Comparison of ENCODE assay signal across 29 cellular contexts in genomic region chr15:68896178-68896577, GRCh38. TPM values are rescaled to one million over a fixed set of nuclear protein-coding genes. Genes with fewer than 3 reads are reported as not detected.
"Had no signal": no experiment of that assay in that cellular context is flagged by ENCODE, and none has a peak within 500 bp of the region (broad histone marks: within the 10 kb centered on the region; RNA-seq: fewer than 3 reads in every experiment).

No MANE protein-coding gene starts in this region.

- DNase-seq: colonic mucosa; cortex of kidney; dermis blood vessel endothelial cell; dorsolateral prefrontal cortex; effector CD4-positive, alpha-beta T cell; effector CD8-positive, alpha-beta T cell; effector memory CD4-positive, alpha-beta T cell; effector memory CD8-positive, alpha-beta T cell; endodermal cell; erythroblast; esophagus squamous epithelium; foreskin fibroblast; foreskin keratinocyte; foreskin melanocyte; gastrocnemius medialis; glutamatergic neuron; head of caudate nucleus; heart left ventricle; heart right ventricle had no signal

- H3K9me3 Mint-ChIP-seq: dendritic cell treated with granulocyte-macrophage colony-stimulating factor and Interleukin-4, amounts not matched to agents 40 ng/mL and 50 ng/mL, for 4 days; effector memory CD8-positive, alpha-beta T cell; endodermal cell had no signal

- ATAC-seq: effector memory CD8-positive, alpha-beta T cell; esophagus mucosa; foreskin keratinocyte; gastrocnemius medialis; gastroesophageal sphincter; heart left ventricle; heart right ventricle had no signal

- H3K4me1 Mint-ChIP-seq: endodermal cell had no signal

- H3K4me3 ChIP-seq: colonic mucosa, coronary artery, dorsolateral prefrontal cortex, esophagus muscularis mucosa, esophagus squamous epithelium, gastrocnemius medialis, gastroesophageal sphincter, heart left ventricle, heart right ventricle had no signal

- H3K4me3 Mint-ChIP-seq: dendritic cell treated with granulocyte-macrophage colony-stimulating factor and Interleukin-4, amounts not matched to agents 40 ng/mL and 50 ng/mL, for 4 days; effector memory CD8-positive, alpha-beta T cell; endodermal cell had no signal

- FAIRE-seq: colon, endometrium, endothelial cell of umbilical vein, frontal cortex had no signal

- H3K36me3 ChIP-seq: colonic mucosa, esophagus muscularis mucosa, esophagus squamous epithelium, gastrocnemius medialis, gastroesophageal sphincter, heart left ventricle, heart right ventricle had no signal

- H3K9me3 ChIP-seq: colonic mucosa, esophagus muscularis mucosa, esophagus squamous epithelium, gastrocnemius medialis, gastroesophageal sphincter, heart left ventricle, heart right ventricle had no signal

- H3K27ac ChIP-seq: colonic mucosa, coronary artery, dorsolateral prefrontal cortex, epithelial cell of prostate, esophagus muscularis mucosa, esophagus squamous epithelium, foreskin keratinocyte, gastrocnemius medialis, gastroesophageal sphincter, heart left ventricle, heart right ventricle had no signal

- H3K4me1 ChIP-seq: colonic mucosa, esophagus muscularis mucosa, esophagus squamous epithelium, foreskin keratinocyte, gastrocnemius medialis, gastroesophageal sphincter, heart left ventricle, heart right ventricle had no signal

- H3K27ac Mint-ChIP-seq: dendritic cell treated with granulocyte-macrophage colony-stimulating factor and Interleukin-4, amounts not matched to agents 40 ng/mL and 50 ng/mL, for 4 days; effector memory CD8-positive, alpha-beta T cell; endodermal cell had no signal

- H3K27me3 ChIP-seq: colonic mucosa had no signal

RNA-seq across cellular contexts. Expression of gene SPESP1, which starts 34.1 kb away (rescaled TPM):
- total RNA-seq: endodermal cell had no signal
